7 cellular contexts compared by ENCODE assay signal in genomic region chr5:19940192-19940591, GRCh38. TPM values are rescaled to one million over a fixed set of nuclear protein-coding genes. Genes with fewer than 3 reads are reported as not detected.
"Had no signal": no experiment of that assay in that cellular context is flagged by ENCODE, and none has a peak within 500 bp of the region (broad histone marks: within the 10 kb centered on the region; RNA-seq: fewer than 3 reads in every experiment).

No MANE protein-coding gene starts in this region.

- H3K4me3 ChIP-seq: GM23338, K562 had no signal

- ATAC-seq: GM23338, K562 had no signal

- H2AFZ ChIP-seq: GM23338 had no signal

- DNase-seq: H9, HCEC 1CT, IMR-90, KG1 had no signal

- H3K4me2 ChIP-seq: GM23338 had no signal

RNA-seq across cellular contexts. Expression of gene CDH18, which starts 47.8 kb away (rescaled TPM):
- total RNA-seq: H9, HT-29 had no signal
- polyA plus RNA-seq: GM23338 had no signal
